ENCODE assay signal across 1 cellular context in genomic region chr19:18057557-18057956, GRCh38.
TF ChIP-seq lines count a peak whose summit lies in the region.

No MANE protein-coding gene starts in this region.

TF ChIP-seq in IMR-90, 13 proteins besides CTCF, POLR2A, EP300 and RAD21 (continued from another document):
- TF ChIP-seq, protein P1, sequence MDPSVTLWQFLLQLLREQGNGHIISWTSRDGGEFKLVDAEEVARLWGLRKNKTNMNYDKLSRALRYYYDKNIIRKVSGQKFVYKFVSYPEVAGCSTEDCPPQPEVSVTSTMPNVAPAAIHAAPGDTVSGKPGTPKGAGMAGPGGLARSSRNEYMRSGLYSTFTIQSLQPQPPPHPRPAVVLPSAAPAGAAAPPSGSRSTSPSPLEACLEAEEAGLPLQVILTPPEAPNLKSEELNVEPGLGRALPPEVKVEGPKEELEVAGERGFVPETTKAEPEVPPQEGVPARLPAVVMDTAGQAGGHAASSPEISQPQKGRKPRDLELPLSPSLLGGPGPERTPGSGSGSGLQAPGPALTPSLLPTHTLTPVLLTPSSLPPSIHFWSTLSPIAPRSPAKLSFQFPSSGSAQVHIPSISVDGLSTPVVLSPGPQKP (IDR thresholded peaks at IDR 0.05; ENCODE audit: borderline replicate concordance, low read depth, low read length), result no peak
- no peak for TF ChIP-seq SMC3 (IDR thresholded peaks at IDR 0.05; ENCODE audit: low read depth, low read length)
TF ChIP-seq in IMR-90: peak in this region for 0.
